ENCODE assay signal across 35 cellular contexts in genomic region chr1:68717330-68717729, GRCh38.
"Had no signal": no experiment of that assay in that cellular context is flagged by ENCODE, and none has a peak within 500 bp of the region (broad histone marks: within the 10 kb centered on the region; RNA-seq: fewer than 3 reads in every experiment).

No MANE protein-coding gene starts in this region.

- DNase-seq: Karpas-422, Kasumi-1, MG63, MM.1S, MV-4-11, NCI-H1048, NCI-H1092, NCI-H1092 treated with DMSO at 0.1 percent for 48 hours, NCI-H1105, NCI-H1105 treated with DMSO at 0.1 percent for 48 hours, NCI-H1417, NCI-H1417 treated with DMSO at 0.1 percent for 48 hours, NCI-H1436, NCI-H1436 treated with DMSO at 0.1 percent for 48 hours, NCI-H146, NCI-H1694, NCI-H1694 treated with DMSO at 0.1 percent for 48 hours, NCI-H187, NCI-H187 treated with DMSO at 0.1 percent for 48 hours, NCI-H1930, NCI-H2029, NCI-H2029 treated with DMSO at 0.1 percent for 48 hours, NCI-H2081, NCI-H2081 treated with DMSO at 0.1 percent for 48 hours, NCI-H2107, NCI-H2171, NCI-H2171 treated with DMSO at 0.1 percent for 48 hours, NCI-H2227 treated with DMSO at 0.1 percent for 48 hours, NCI-H226, NCI-H345, NCI-H446, NCI-H446 treated with DMSO at 0.1 percent for 48 hours, NCI-H510A, NCI-H510A treated with DMSO at 0.1 percent for 48 hours, NCI-H524 had no signal

- H3K36me3 ChIP-seq: MG63 had no signal

- H3K27me3 ChIP-seq: MG63 had no signal

- H3K9me3 ChIP-seq: MG63 had no signal

- H3K4me3 ChIP-seq: MG63 had no signal
